ENCODE assay signal across 8 cellular contexts in genomic region chr13:32001392-32001768, GRCh38. TPM values are rescaled to one million over a fixed set of nuclear protein-coding genes. Genes with fewer than 3 reads are reported as not detected.
DNase-seq lines count a peak whose midpoint lies in the region; FAIRE-seq and TF ChIP-seq lines count a peak whose summit lies in the region.

No MANE protein-coding gene starts in this region.

- H2AK5ac ChIP-seq in H9 (ENCODE audit: insufficient read length, low read length), result no peak overlapping the region

- H2BK15ac ChIP-seq in H9 (ENCODE audit: low read depth, low read length), result no peak overlapping the region

- CTCF ChIA-PET in GM10248 (lab: Yijun Ruan, JAX), result interaction anchor here (0.7 to 1.6 kb wide), 19 partner anchors 9 to 581 kb away, joined by 3 to 10 read pairs (median 4); no protein-coding TSS in a partner anchor

- intact Hi-C loops in ascending aorta (cut with DNase I), result no loop called here

- H3K4me1 Mint-ChIP-seq in H9, result peaks cover 0 to 12% of the 10 kb centered on the region in 2 experiments; a peak in 2 of 4 replicates

- no peaks in the 10 kb centered on the region for H3K79me1 ChIP-seq in H9 (ENCODE audit: insufficient read depth, low read depth, low read length, poor library complexity, severe bottlenecking)

- H3K27me3 Mint-ChIP-seq in H9 (ENCODE audit: low read depth), result no peaks in the 10 kb centered on the region

- peak overlapping the region in 1 of 3 experiments; percentile 65; a peak in 1 of 7 replicates for H3K27ac Mint-ChIP-seq in H9

- FAIRE-seq in urothelium cell line (lab: Jason Lieb, UNC), result no peak

- H4K5ac ChIP-seq in H9 (ENCODE audit: insufficient read length, low read depth, low read length), result no peak overlapping the region

- H3K9me3 Mint-ChIP-seq in H9, result peaks cover 5 to 7% of the 10 kb centered on the region in 2 experiments; a peak in 3 of 5 replicates

- no peak overlapping the region for H3K56ac ChIP-seq in H9 (ENCODE audit: insufficient read length, low read depth, low read length)

- H2BK5ac ChIP-seq in H9 (ENCODE audit: insufficient read length, low read length), result no peak overlapping the region

- H3K27me3 ChIP-seq in H9 (ENCODE audit: insufficient read depth, low read length) (no peaks in the 10 kb centered on the region), ascending aorta (no peaks in the 10 kb centered on the region)

- no peak overlapping the region for H2BK12ac ChIP-seq in H9 (ENCODE audit: insufficient read length, low read depth, low read length)

- H4K8ac ChIP-seq in H9 (replicated peaks; ENCODE audit: insufficient read length, low read depth, low read length), result no peak overlapping the region

- no peak overlapping the region for H3K4me3 Mint-ChIP-seq in H9

- no peak overlapping the region for H3K4me2 ChIP-seq in H9 (ENCODE audit: insufficient read depth, insufficient read length, low read length)

- no peaks in the 10 kb centered on the region for H4K20me1 ChIP-seq in H9 (ENCODE audit: control insufficient read depth, insufficient read depth, insufficient read length)

- POLR2A ChIA-PET in GM10248 (lab: Yijun Ruan, JAX), result no interaction called here

- no peak overlapping the region for H4K91ac ChIP-seq in H9 (ENCODE audit: insufficient read length, low read depth, low read length)

- no peak overlapping the region for H3K4me3 ChIP-seq in ascending aorta

- no CpG with 5 or more reads among the region's 1 CpG for WGBS in H9 (ENCODE audit: extremely low coverage, insufficient read length, low lambda C conversion rate)

- H3K27ac ChIP-seq in H9 (ENCODE audit: insufficient read length, low read depth, low read length) (no peak overlapping the region), ascending aorta (no peak overlapping the region)

- H3K4ac ChIP-seq in H9 (ENCODE audit: low read depth, low read length), result no peak overlapping the region

- H3K4me1 ChIP-seq in H9 (ENCODE audit: insufficient read depth, low read length), result no peaks in the 10 kb centered on the region
- peaks cover 0 to 4% of the 10 kb centered on the region in 2 donors for H3K4me1 ChIP-seq in ascending aorta

- TF ChIP-seq CTCF in GM10248 (IDR thresholded peaks at IDR 0.05; ENCODE audit: control extremely low read depth, extremely low read depth, low read depth, missing control alignments) (peak; percentile 57), H9 (conservative IDR thresholded peaks at IDR 0.05) (peak; percentile 69), ascending aorta (IDR thresholded peaks at IDR 0.05) (peak; percentile 32 to 55 (median 42))

- peaks cover 2 to 14% (median 2%) of the 10 kb centered on the region in 3 experiments; a peak in 3 of 7 replicates for H3K36me3 Mint-ChIP-seq in H9 (ENCODE audit: insufficient read depth in 1 of 3, low read depth in 3 of 3)

- H3K79me2 ChIP-seq in H9 (ENCODE audit: insufficient read depth, low read length), result no peaks in the 10 kb centered on the region

- H3T11ph ChIP-seq in H9 (ENCODE audit: low read length), result no peak overlapping the region

- no peaks in the 10 kb centered on the region for H3K36me3 ChIP-seq in ascending aorta

- no peak overlapping the region for H3K18ac ChIP-seq in H9 (ENCODE audit: insufficient read length, low read depth, low read length)

- no peak overlapping the region for H2BK20ac ChIP-seq in H9 (ENCODE audit: low read depth, low read length, poor library complexity, severe bottlenecking)

- H3K9ac ChIP-seq in H9 (ENCODE audit: extremely low read depth, insufficient read length, low read length), result no peak overlapping the region

- no peak overlapping the region for H2AFZ ChIP-seq in H9 (ENCODE audit: low read length)

- H2BK120ac ChIP-seq in H9 (ENCODE audit: low read depth, low read length, poor library complexity, severe bottlenecking), result no peak overlapping the region

- DNase-seq in 8988T (peak; percentile 50), GM10248 (ENCODE audit: extremely low spot score) (peak; percentile 70), H9 (peak; percentile 36), M059J (ENCODE audit: low read depth) (peak; percentile 54), ascending aorta (ENCODE audit: low spot score in 2 of 2) (no peak), iPS-NIHi7 (ENCODE audit: extremely low spot score) (peak; percentile 68), urothelium cell line (ENCODE audit: low spot score) (peak; percentile 36)
- DNase-seq in stimulated activated CD4-positive, alpha-beta T cell treated with anti-CD3 and anti-CD28 coated beads, Interleukin-15, amount 100 ng/mL, for 24 hours, result no peak

- no peak overlapping the region for H3K14ac ChIP-seq in H9 (ENCODE audit: insufficient read depth, low read length)

- H3K23me2 ChIP-seq in H9 (ENCODE audit: insufficient read length, low read depth, low read length, poor library complexity, severe bottlenecking), result no peaks in the 10 kb centered on the region

- no peaks in the 10 kb centered on the region for H3K9me3 ChIP-seq in H9 (ENCODE audit: control insufficient read depth, low read depth, low read length)
- no peaks in the 10 kb centered on the region for H3K9me3 ChIP-seq in ascending aorta

- H3K23ac ChIP-seq in H9 (ENCODE audit: insufficient read length, low read depth, low read length), result no peak overlapping the region

RNA-seq across cellular contexts. Expression of gene FRY, which starts 30.2 kb away (rescaled TPM):
- 4.8 and 5.2 TPM in 2 replicates for total RNA-seq in H9 (2021)
- 2.4 and 5.7 TPM in 2 replicates for total RNA-seq in M059J (2014; rRNA removed; shearing (Covaris generic))
- 115 TPM for total RNA-seq in ascending aorta

Comparison
In these comparisons a context has a peak if more than half of its experiments do, and no peak if none do; other contexts are left out.
1. DNase-seq: peak in 8988T (single experiment), GM10248 (single experiment), H9 (single experiment), M059J (single experiment), iPS-NIHi7 (single experiment) and urothelium cell line (single experiment); none in ascending aorta (0 of 2) and stimulated activated CD4-positive, alpha-beta T cell treated with anti-CD3 and anti-CD28 coated beads, Interleukin-15, amount 100 ng/mL, for 24 hours (single experiment).
2. RNA of gene FRY, which starts 30.2 kb away (total RNA-seq): 115 TPM in ascending aorta (single experiment); 2.4 to 5.7 TPM in M059J and 4.8 to 5.2 TPM in H9; every median in the first group is over 10 times any median in the second.
3. Peak in every context shown above with its lines, with median percentiles within 50 percentile points of each other: CTCF ChIP-seq.